Comparison of ENCODE assay signal across 1 cellular context in genomic region chr9:35042891-35043545, GRCh38.
TF ChIP-seq lines count a peak whose summit lies in the region.

No MANE protein-coding gene starts in this region.

TF ChIP-seq in endothelial cell of umbilical vein, 7 proteins besides CTCF, POLR2A, EP300 and RAD21:
- TF ChIP-seq JUN (IDR thresholded peaks at IDR 0.05; ENCODE audit: borderline replicate concordance, insufficient read depth, insufficient read length, low read depth): no peak
- no peak for TF ChIP-seq POLR2AphosphoS5 (IDR thresholded peaks at IDR 0.05; ENCODE audit: insufficient read depth, low read depth, low read length)
TF ChIP-seq in endothelial cell of umbilical vein: peak in this region for 0.
